Comparison of ENCODE assay signal across 8 cellular contexts in genomic region chr12:47758834-47759690, GRCh38. TPM values are rescaled to one million over a fixed set of nuclear protein-coding genes. Genes with fewer than 3 reads are reported as not detected.
DNase-seq lines count a peak whose midpoint lies in the region; ATAC-seq and TF ChIP-seq lines count a peak whose summit lies in the region.

RAPGEF3 (minus strand) TSS chr12:47758880; CDS start chr12:47758556, 324 bp downstream.

- BruUV-seq in MCF 10A (replicated peaks; lab: Mats Ljungman, UMichigan): no TSS peak

- TF ChIP-seq CTCF in HEK293 (tag by site-specific recombination; IDR thresholded peaks at IDR 0.05) (peak; percentile 71), MCF 10A (IDR thresholded peaks at IDR 0.05; ENCODE audit: unreplicated experiment) (peak; percentile 60)

- H3K27me3 Mint-ChIP-seq in MCF 10A (ENCODE audit: insufficient read depth, unreplicated experiment): no peaks in the 10 kb centered on the region

- POLR2A ChIA-PET in HEK293 (lab: Yijun Ruan, JAX) (interaction anchor here (1.1 to 1.6 kb wide), 3 partner anchors 8 to 14 kb away, joined by 3 to 6 read pairs (median 3); partner anchors contain the start of gene SLC48A1), MCF 10A (lab: Yijun Ruan, JAX) (interaction anchor here (0.6 to 2.8 kb wide), 7 partner anchors 9 to 107 kb away, joined by 3 to 13 read pairs (median 4); partner anchors contain the start of gene RPAP3)

- no peaks in the 10 kb centered on the region for H3K9me3 Mint-ChIP-seq in MCF 10A (ENCODE audit: unreplicated experiment)

- H3K27ac ChIP-seq in HEK293 (ENCODE audit: extremely low read depth, low read depth, low read length) (peak within 1 kb of the TSS; percentile 11; the same call in 1 of the 2 replicates), iPS-18a (ENCODE audit: low read length) (no peak within 1 kb of the TSS)

- H3K27me3 ChIP-seq in iPS-18a (ENCODE audit: control insufficient read depth, insufficient read depth, low read length): no peaks in the 10 kb centered on the region

- CTCF ChIA-PET in HEK293 (lab: Yijun Ruan, JAX): interaction anchor here (0.9 to 14.1 kb wide), 6 partner anchors 9 to 79 kb away, joined by 4 to 241 read pairs (median 10); partner anchors contain the start of gene SLC48A1
- CTCF ChIA-PET in MCF 10A (lab: Yijun Ruan, JAX): interaction anchor here (0.6 to 14.4 kb wide), 8 partner anchors 10 to 1455 kb away, joined by 3 to 262 read pairs (median 4); partner anchors contain the start of gene SLC48A1

- H3K36me3 ChIP-seq in HEK293 (ENCODE audit: control insufficient read depth in 2 of 2, insufficient read depth in 1 of 2, low read length in 2 of 2) (no peaks in the 10 kb centered on the region), iPS-18a (ENCODE audit: control insufficient read depth, low read depth, low read length) (no peaks in the 10 kb centered on the region)

- no peak for ATAC-seq in HG03378 (IDR thresholded peaks at IDR 0.05; ENCODE audit: unreplicated experiment)

- H3K4me3 ChIP-seq in HEK293 (ENCODE audit: low read depth, low read length) (peak within 1 kb of the TSS; percentile 46), iPS-18a (ENCODE audit: low read length) (peak within 1 kb of the TSS; percentile 55), skeletal muscle cell (ENCODE audit: low read depth, low read length) (peak within 1 kb of the TSS; percentile 61)

- peak within 1 kb of the TSS; percentile 74 for H3K4me3 Mint-ChIP-seq in MCF 10A (ENCODE audit: unreplicated experiment)

- H3K9ac ChIP-seq in iPS-18a (ENCODE audit: low read length): peak within 1 kb of the TSS; percentile 40

- H3K27ac Mint-ChIP-seq in MCF 10A (ENCODE audit: low read depth, unreplicated experiment): peak within 1 kb of the TSS; percentile 35

- no peaks in the 10 kb centered on the region for H3K9me3 ChIP-seq in HEK293 (ENCODE audit: control insufficient read depth, insufficient read depth, low read depth, low read length)
- H3K9me3 ChIP-seq in iPS-18a (ENCODE audit: control insufficient read depth, low read depth, low read length): no peaks in the 10 kb centered on the region

- peaks cover 20% of the 10 kb centered on the region for H3K4me1 Mint-ChIP-seq in MCF 10A (ENCODE audit: insufficient read depth, unreplicated experiment)

- H3K4me1 ChIP-seq in HEK293 (ENCODE audit: control insufficient read depth, insufficient read depth, low read length): peaks cover 5% of the 10 kb centered on the region; the same call in 1 of the 2 replicates
- H3K4me1 ChIP-seq in iPS-18a (ENCODE audit: control insufficient read depth, low read depth, low read length): peaks cover 19% of the 10 kb centered on the region

- intact Hi-C loops in MCF 10A (cut with micrococcal nuclease): loop anchor here (1.0 kb wide), 1 partner anchor 17 kb away; no protein-coding TSS in a partner anchor

- H3K36me3 Mint-ChIP-seq in MCF 10A (ENCODE audit: insufficient read depth, unreplicated experiment): peaks cover 6% of the 10 kb centered on the region

- DNase-seq in GM03348 (ENCODE audit: low spot score) (peak; percentile 98), NCI-H1048 (lab: John Stamatoyannopoulos, UW) (peak; percentile 22), UCSD-AML1 (lab: John Stamatoyannopoulos, UW; ENCODE audit: unreplicated experiment) (peak; percentile 86), MCF 10A (ENCODE audit: unreplicated experiment) (peak; percentile 89), skeletal muscle cell (ENCODE audit: low read depth) (no peak)

TF ChIP-seq in HEK293, 187 proteins besides CTCF, POLR2A, EP300 and RAD21 (continues in another document):
- TF ChIP-seq KLF16 (tag by site-specific recombination; IDR thresholded peaks at IDR 0.05) (peak; percentile 93), ZIC2 (tag by site-specific recombination; IDR thresholded peaks at IDR 0.05) (peak; percentile 86), IKZF3 (tag by site-specific recombination; IDR thresholded peaks at IDR 0.05) (peak; percentile 84), INSM2 (tag by site-specific recombination; IDR thresholded peaks at IDR 0.05) (peak; percentile 66), ZNF341 (tag by site-specific recombination; IDR thresholded peaks at IDR 0.05; ENCODE audit: low read depth) (peak; percentile 94), ZNF335 (tag by site-specific recombination; conservative IDR thresholded peaks at IDR 0.05) (peak; percentile 30; the same call in 1 of the 2 replicates), ZNF324 (tag by site-specific recombination; IDR thresholded peaks at IDR 0.05) (peak; percentile 44; the same call in 1 of the 2 replicates), ZNF621 (tag by site-specific recombination; IDR thresholded peaks at IDR 0.05) (no peak), PRDM10 (tag by site-specific recombination; IDR thresholded peaks at IDR 0.05) (0 out of 2 replicates have a peak, but pooled peaks have one; percentile 14), KLF17 (tag by site-specific recombination; IDR thresholded peaks at IDR 0.05) (peak; percentile 87), ZNF501 (tag by site-specific recombination; IDR thresholded peaks at IDR 0.05) (peak; percentile 59), EGR2 (tag by site-specific recombination; IDR thresholded peaks at IDR 0.05; ENCODE audit: low read depth) (peak; percentile 53), ZNF426 (tag by site-specific recombination; IDR thresholded peaks at IDR 0.05) (no peak), ZSCAN4 (tag by site-specific recombination; IDR thresholded peaks at IDR 0.05) (no peak), ZEB2 (tag by site-specific recombination; IDR thresholded peaks at IDR 0.05) (peak; percentile 77), ZFP41 (tag by site-specific recombination; IDR thresholded peaks at IDR 0.05; ENCODE audit: borderline replicate concordance) (no peak), ZNF214 (tag by site-specific recombination; IDR thresholded peaks at IDR 0.05; ENCODE audit: borderline replicate concordance) (no peak), ZNF423 (tag by site-specific recombination; IDR thresholded peaks at IDR 0.05) (peak; percentile 54; the same call in 1 of the 2 replicates), ZBTB48 (tag by site-specific recombination; IDR thresholded peaks at IDR 0.05) (peak; percentile 79; the same call in 1 of the 2 replicates)

RNA-seq across cellular contexts. Expression of gene RAPGEF3, which starts in this region (rescaled TPM):
- total RNA-seq in MCF 10A (2022): 1.4 and 3.4 TPM in 2 replicates
